In genomic region chr4:184528713-184529112, GRCh38 we compare ENCODE assay signal across 20 cellular contexts.
"Had no signal": no experiment of that assay in that cellular context is flagged by ENCODE, and none has a peak within 500 bp of the region (broad histone marks: within the 10 kb centered on the region; RNA-seq: fewer than 3 reads in every experiment).

No MANE protein-coding gene starts in this region.

- FAIRE-seq: endothelial cell of umbilical vein had no signal

- H3K27me3 ChIP-seq: cardiac muscle cell, ovary had no signal

- H3K4me3 Mint-ChIP-seq: activated CD8-positive, alpha-beta memory T cell treated with anti-CD3 and anti-CD28 coated beads, Interleukin-2, amount 10 ng/mL, durations not matched to agents 7 days and 5 days; activated naive CD4-positive, alpha-beta T cell treated with anti-CD3 and anti-CD28 coated beads for 36 hours; activated T-cell treated with anti-CD3 and anti-CD28 coated beads, Interleukin-2, amount 50 U/mL, for 24 hours; dendritic cell treated with granulocyte-macrophage colony-stimulating factor and Interleukin-4, amounts not matched to agents 40 ng/mL and 50 ng/mL, for 4 days; immature natural killer cell; memory B cell; stimulated activated naive CD8-positive, alpha-beta T cell treated with anti-CD3 and anti-CD28 coated beads, Interleukin-15, Interleukin-2, amounts not matched to agents 100 ng/mL and 50 ng/mL, for 24 hours; type B pancreatic cell had no signal

- DNase-seq: activated CD4-positive, alpha-beta T cell treated with anti-CD3 and anti-CD28 coated beads for 1 hour; activated CD4-positive, alpha-beta T cell treated with anti-CD3 and anti-CD28 coated beads, Interleukin-2, amount 50 U/mL, for 48 hours; activated CD8-positive, alpha-beta memory T cell treated with anti-CD3 and anti-CD28 coated beads, Interleukin-2, amount 10 ng/mL, durations not matched to agents 7 days and 5 days; activated naive CD4-positive, alpha-beta T cell treated with anti-CD3 and anti-CD28 coated beads for 36 hours; activated T-cell treated with anti-CD3 and anti-CD28 coated beads, Interleukin-2, amount 50 U/mL, for 24 hours; effector CD8-positive, alpha-beta T cell; immature natural killer cell; left ventricle myocardium superior; mucosa of descending colon; naive thymus-derived CD4-positive, alpha-beta T cell; ovary; psoas muscle; right cardiac atrium; stimulated activated CD4-positive, alpha-beta T cell treated with anti-CD3 and anti-CD28 coated beads, Interleukin-2, amount 100 ng/mL, for 24 hours had no signal

- H3K9me3 ChIP-seq: ovary had no signal

- H3K9me3 Mint-ChIP-seq: stimulated activated naive CD8-positive, alpha-beta T cell treated with anti-CD3 and anti-CD28 coated beads, Interleukin-15, Interleukin-2, amounts not matched to agents 100 ng/mL and 50 ng/mL, for 24 hours had no signal

- H3K27ac Mint-ChIP-seq: activated CD8-positive, alpha-beta memory T cell treated with anti-CD3 and anti-CD28 coated beads, Interleukin-2, amount 10 ng/mL, durations not matched to agents 7 days and 5 days; activated naive CD4-positive, alpha-beta T cell treated with anti-CD3 and anti-CD28 coated beads for 36 hours; activated T-cell treated with anti-CD3 and anti-CD28 coated beads, Interleukin-2, amount 50 U/mL, for 24 hours; immature natural killer cell; memory B cell; stimulated activated naive CD8-positive, alpha-beta T cell treated with anti-CD3 and anti-CD28 coated beads, Interleukin-15, Interleukin-2, amounts not matched to agents 100 ng/mL and 50 ng/mL, for 24 hours; type B pancreatic cell had no signal

- H3K4me3 ChIP-seq: cardiac muscle cell, mucosa of descending colon, ovary, psoas muscle had no signal

- H3K27me3 Mint-ChIP-seq: activated CD8-positive, alpha-beta memory T cell treated with anti-CD3 and anti-CD28 coated beads, Interleukin-2, amount 10 ng/mL, durations not matched to agents 7 days and 5 days; activated T-cell treated with anti-CD3 and anti-CD28 coated beads, Interleukin-2, amount 50 U/mL, for 24 hours; dendritic cell treated with granulocyte-macrophage colony-stimulating factor and Interleukin-4, amounts not matched to agents 40 ng/mL and 50 ng/mL, for 4 days; memory B cell; naive thymus-derived CD4-positive, alpha-beta T cell; stimulated activated naive CD8-positive, alpha-beta T cell treated with anti-CD3 and anti-CD28 coated beads, Interleukin-15, Interleukin-2, amounts not matched to agents 100 ng/mL and 50 ng/mL, for 24 hours; type B pancreatic cell had no signal

- H3K36me3 ChIP-seq: cardiac muscle cell, ovary had no signal

- H3K27ac ChIP-seq: cardiac muscle cell, ovary, psoas muscle had no signal

- ATAC-seq: activated CD8-positive, alpha-beta memory T cell treated with anti-CD3 and anti-CD28 coated beads, Interleukin-2, amount 10 ng/mL, durations not matched to agents 7 days and 5 days; left ventricle myocardium superior; mucosa of descending colon; naive thymus-derived CD4-positive, alpha-beta T cell; psoas muscle; right cardiac atrium had no signal
